In the genomic region with DNA sequence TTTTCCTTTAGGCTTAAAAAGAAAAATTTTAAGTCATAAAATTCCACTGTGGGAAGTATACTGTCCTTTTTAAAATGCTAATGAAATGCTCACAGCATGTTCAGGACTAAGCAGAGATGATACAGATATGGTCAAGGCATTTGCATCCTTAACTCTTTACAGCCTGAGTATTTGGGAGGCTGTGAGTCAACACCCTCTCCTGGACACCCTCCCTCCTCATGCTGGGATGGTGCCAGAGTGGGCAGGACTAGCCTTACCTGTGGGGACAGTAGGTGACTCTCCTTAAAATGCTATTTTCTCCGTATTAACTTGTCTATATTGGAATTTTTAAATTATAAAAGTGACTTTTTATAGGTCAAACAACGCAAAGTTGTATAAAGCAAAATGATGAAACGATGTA, we compare ENCODE assay signal across 2 cellular contexts.
TF ChIP-seq lines count a peak whose summit lies in the region.

No MANE protein-coding gene starts in this region.

TF ChIP-seq in IMR-90, 13 proteins besides CTCF, POLR2A, EP300 and RAD21:
- TF ChIP-seq MAZ (IDR thresholded peaks at IDR 0.05; ENCODE audit: borderline replicate concordance, low read depth, low read length) (no peak), BHLHE40 (IDR thresholded peaks at IDR 0.05; ENCODE audit: low read depth, low read length) (no peak), RCOR1 (IDR thresholded peaks at IDR 0.05; ENCODE audit: insufficient replicate concordance, low read length) (no peak), MXI1 (IDR thresholded peaks at IDR 0.05; ENCODE audit: borderline replicate concordance, low read depth, low read length) (no peak), CHD1 (IDR thresholded peaks at IDR 0.05; ENCODE audit: low read depth, low read length) (no peak), SMC3 (IDR thresholded peaks at IDR 0.05; ENCODE audit: low read depth, low read length) (no peak)
- TF ChIP-seq, protein P1, sequence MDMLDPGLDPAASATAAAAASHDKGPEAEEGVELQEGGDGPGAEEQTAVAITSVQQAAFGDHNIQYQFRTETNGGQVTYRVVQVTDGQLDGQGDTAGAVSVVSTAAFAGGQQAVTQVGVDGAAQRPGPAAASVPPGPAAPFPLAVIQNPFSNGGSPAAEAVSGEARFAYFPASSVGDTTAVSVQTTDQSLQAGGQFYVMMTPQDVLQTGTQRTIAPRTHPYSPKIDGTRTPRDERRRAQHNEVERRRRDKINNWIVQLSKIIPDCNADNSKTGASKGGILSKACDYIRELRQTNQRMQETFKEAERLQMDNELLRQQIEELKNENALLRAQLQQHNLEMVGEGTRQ (IDR thresholded peaks at IDR 0.05; ENCODE audit: low read depth, low read length) = no peak

TF ChIP-seq in H1, 55 proteins besides CTCF, POLR2A, EP300 and RAD21:
- TF ChIP-seq PHF8 (conservative IDR thresholded peaks at IDR 0.05; ENCODE audit: low read depth, low read length) = no peak
- no peak for TF ChIP-seq CEBPB (IDR thresholded peaks at IDR 0.05; ENCODE audit: low read depth, low read length)
- no peak for TF ChIP-seq ZNF274 (IDR thresholded peaks at IDR 0.05; ENCODE audit: borderline replicate concordance, extremely low read depth, low read length)
